In genomic region chr2:207465894-207466293, GRCh38 we compare ENCODE assay signal across 18 cellular contexts.
"Had no signal": no experiment of that assay in that cellular context is flagged by ENCODE, and none has a peak within 500 bp of the region (broad histone marks: within the 10 kb centered on the region; RNA-seq: fewer than 3 reads in every experiment).

No MANE protein-coding gene starts in this region.

- H3K27me3 ChIP-seq: brain microvascular endothelial cell had no signal

- H3K27ac ChIP-seq: brain microvascular endothelial cell, KMS-11 had no signal

- ATAC-seq: activated CD4-positive, CD25-positive, alpha-beta regulatory T cell treated with anti-CD3 and anti-CD28 coated beads, Interleukin-2, amount 50 U/mL, for 24 hours; activated CD8-positive, alpha-beta T cell treated with anti-CD3 and anti-CD28 coated beads for 36 hours; activated T-cell treated with anti-CD3 and anti-CD28 coated beads, Interleukin-2, amount 50 U/mL, for 72 hours; PC-3 had no signal

- H3K36me3 ChIP-seq: brain microvascular endothelial cell had no signal

- DNase-seq: activated CD4-positive, alpha-beta T cell treated with anti-CD3 and anti-CD28 coated beads for 4 hours; activated CD8-positive, alpha-beta memory T cell treated with anti-CD3 and anti-CD28 coated beads, Interleukin-2, amount 50 U/mL, for 4 hours; activated CD8-positive, alpha-beta T cell treated with anti-CD3 and anti-CD28 coated beads for 36 hours; activated gamma-delta T cell treated with Interleukin-2 at 50 U/mL for 16 hours; activated naive CD4-positive, alpha-beta T cell treated with anti-CD3 and anti-CD28 coated beads, Interleukin-2, amount 10 ng/mL, durations not matched to agents 7 days and 5 days; activated naive CD8-positive, alpha-beta T cell treated with anti-CD3 and anti-CD28 coated beads for 36 hours; activated T-cell treated with anti-CD3 and anti-CD28 coated beads, Interleukin-2, amount 50 U/mL, for 72 hours; brain microvascular endothelial cell; cerebellar nuclear complex; NCI-H1092; NCI-H1930; NCI-H446; NCI-H524; PC-3; SHP77 treated with DMSO at 0.1 percent for 48 hours; T-helper 1 cell had no signal
